Comparison of ENCODE assay signal across 8 cellular contexts in genomic region chr19:34734601-34735103, GRCh38. TPM values are rescaled to one million over a fixed set of nuclear protein-coding genes. Genes with fewer than 3 reads are reported as not detected.
DNase-seq lines count a peak whose midpoint lies in the region; ATAC-seq and TF ChIP-seq lines count a peak whose summit lies in the region.

No MANE protein-coding gene starts in this region.

- H3F3A ChIP-seq in SK-N-SH (replicated peaks; ENCODE audit: insufficient read depth): peaks cover 7% of the 10 kb centered on the region

- intact Hi-C loops in activated CD8-positive, alpha-beta T cell treated with anti-CD3 and anti-CD28 coated beads for 36 hours (cut with micrococcal nuclease): no loop called here

- DNase-seq in SK-N-SH (no peak), NCI-H526 treated with DMSO at 0.1 percent for 48 hours (lab: John Stamatoyannopoulos, UW) (no peak)
- DNase-seq in activated CD8-positive, alpha-beta T cell treated with anti-CD3 and anti-CD28 coated beads for 36 hours: no peak
- DNase-seq in stimulated activated CD4-positive, alpha-beta T cell treated with anti-CD3 and anti-CD28 coated beads, Interleukin-15, amount 100 ng/mL, for 24 hours: no peak

- no peaks in the 10 kb centered on the region for H3K9me2 ChIP-seq in SK-N-SH

- peak overlapping the region; percentile 80 to 82 for H3K4me3 ChIP-seq in SK-N-SH (ENCODE audit: low read depth in 2 of 2, low read length in 1 of 2)
- peak overlapping the region; percentile 85 for H3K4me3 ChIP-seq in iPS-20b (ENCODE audit: low read length)
- peak overlapping the region; percentile 71 to 97 (median 84) for H3K4me3 ChIP-seq in subcutaneous abdominal adipose tissue (ENCODE audit: low read depth in 1 of 5, low read length in 5 of 5)

- no peak for TF ChIP-seq EP300 in SK-N-SH (IDR thresholded peaks at IDR 0.05; ENCODE audit: borderline replicate concordance in 1 of 2, low read depth in 1 of 2, low read length in 1 of 2)

- TF ChIP-seq RAD21 in SK-N-SH (IDR thresholded peaks at IDR 0.05; ENCODE audit: low read length): no peak

- POLR2A ChIA-PET in SK-N-SH (lab: Yijun Ruan, JAX): interaction anchor here (1.2 to 1.7 kb wide), 2 partner anchors 38 to 103 kb away, joined by 3 read pairs; partner anchors contain the start of gene ZNF599
- POLR2A ChIA-PET in activated CD8-positive, alpha-beta T cell treated with anti-CD3 and anti-CD28 coated beads for 36 hours (lab: Charles Lee): interaction anchor here (0.7 to 1.4 kb wide), 3 partner anchors 8 to 229 kb away, joined by 3 read pairs; no protein-coding TSS in a partner anchor

- CTCF ChIA-PET in SK-N-SH (lab: Yijun Ruan, JAX): no interaction called here
- CTCF ChIA-PET in activated CD8-positive, alpha-beta T cell treated with anti-CD3 and anti-CD28 coated beads for 36 hours (lab: Charles Lee): interaction anchor here (0.9 to 1.7 kb wide), 2 partner anchors 11 to 22 kb away, joined by 3 to 4 read pairs; no protein-coding TSS in a partner anchor

- WGBS in SK-N-SH (ENCODE audit: low lambda C conversion rate): 35% methylated on average over 11 of the region's 11 CpGs

- no peak for TF ChIP-seq CTCF in SK-N-SH (IDR thresholded peaks at IDR 0.05)
- no peak for TF ChIP-seq CTCF in activated CD8-positive, alpha-beta T cell treated with anti-CD3 and anti-CD28 coated beads for 36 hours (IDR thresholded peaks at IDR 0.05)

- peak overlapping the region; percentile 81 for H3K4me2 ChIP-seq in SK-N-SH

- ATAC-seq in SK-N-SH treated with all-trans-retinoic acid at 6 μM for 48 hours (no peak), GM19395 (IDR thresholded peaks at IDR 0.05; ENCODE audit: unreplicated experiment) (no peak)
- no peak for ATAC-seq in activated CD8-positive, alpha-beta T cell treated with anti-CD3 and anti-CD28 coated beads for 36 hours

- no peaks in the 10 kb centered on the region for H3K27me3 Mint-ChIP-seq in activated CD8-positive, alpha-beta T cell treated with anti-CD3 and anti-CD28 coated beads for 36 hours

- H4K20me1 ChIP-seq in SK-N-SH (ENCODE audit: insufficient read depth): no peaks in the 10 kb centered on the region

- peak overlapping the region; percentile 92 for H3K27ac Mint-ChIP-seq in activated CD8-positive, alpha-beta T cell treated with anti-CD3 and anti-CD28 coated beads for 36 hours

- peaks cover 32 to 45% of the 10 kb centered on the region in 2 experiments for H3K36me3 ChIP-seq in SK-N-SH (replicated peaks in 1 of 2; ENCODE audit: control insufficient read depth in 1 of 2, insufficient read depth in 2 of 2, low read length in 1 of 2)
- peaks cover 9% of the 10 kb centered on the region; the same call in 1 of the 2 replicates for H3K36me3 ChIP-seq in iPS-20b (ENCODE audit: insufficient read depth, low read depth, low read length)
- H3K36me3 ChIP-seq in subcutaneous abdominal adipose tissue (ENCODE audit: control insufficient read depth in 5 of 5, insufficient read depth in 5 of 5, low read length in 5 of 5): peaks cover 23 to 32% (median 27%) of the 10 kb centered on the region in 5 donors

- H3K9ac ChIP-seq in SK-N-SH (peak overlapping the region; percentile 86), iPS-20b (ENCODE audit: low read depth, low read length) (peak overlapping the region; percentile 90; the same call in 1 of the 2 replicates), subcutaneous abdominal adipose tissue (ENCODE audit: low read length in 5 of 5) (peak overlapping the region; percentile 84 to 98 (median 93))

- peaks cover 15% of the 10 kb centered on the region for H3K9me3 Mint-ChIP-seq in activated CD8-positive, alpha-beta T cell treated with anti-CD3 and anti-CD28 coated beads for 36 hours

- H2AFZ ChIP-seq in SK-N-SH (ENCODE audit: low read depth): peak overlapping the region; percentile 95

- H3K27me3 ChIP-seq in SK-N-SH (ENCODE audit: insufficient read depth) (no peaks in the 10 kb centered on the region), iPS-20b (ENCODE audit: insufficient read depth, low read length) (no peaks in the 10 kb centered on the region), subcutaneous abdominal adipose tissue (ENCODE audit: control insufficient read depth in 5 of 5, insufficient read depth in 4 of 5, low read length in 5 of 5) (no peaks in the 10 kb centered on the region)

- H3K4me1 ChIP-seq in SK-N-SH (ENCODE audit: control insufficient read depth in 1 of 2, insufficient read depth in 2 of 2, low read depth in 1 of 2, low read length in 1 of 2) (peaks cover 0 to 25% of the 10 kb centered on the region in 2 experiments; a peak in 1 of 4 replicates), iPS-20b (ENCODE audit: insufficient read depth, low read length) (no peaks in the 10 kb centered on the region), subcutaneous abdominal adipose tissue (ENCODE audit: control insufficient read depth in 5 of 5, insufficient read depth in 5 of 5, low read length in 5 of 5) (peaks cover 7 to 33% (median 26%) of the 10 kb centered on the region in 5 donors)

- H3K79me2 ChIP-seq in SK-N-SH (ENCODE audit: insufficient read depth): peaks cover 18% of the 10 kb centered on the region; the same call in 1 of the 2 replicates

- peak overlapping the region; percentile 80 for H3K4me3 Mint-ChIP-seq in activated CD8-positive, alpha-beta T cell treated with anti-CD3 and anti-CD28 coated beads for 36 hours

- H3K9me3 ChIP-seq in SK-N-SH (peaks cover 3% of the 10 kb centered on the region; the same call in 1 of the 2 replicates), iPS-20b (ENCODE audit: insufficient read depth, low read depth, low read length) (no peaks in the 10 kb centered on the region), subcutaneous abdominal adipose tissue (ENCODE audit: control insufficient read depth in 5 of 5, low read length in 5 of 5) (peaks cover 0 to 20% (median 15%) of the 10 kb centered on the region in 5 donors)

- peaks cover 26% of the 10 kb centered on the region for H3K4me1 Mint-ChIP-seq in activated CD8-positive, alpha-beta T cell treated with anti-CD3 and anti-CD28 coated beads for 36 hours (ENCODE audit: low read depth)

- peak overlapping the region; percentile 86 to 98 for H3K27ac ChIP-seq in SK-N-SH (ENCODE audit: low read depth in 2 of 2, low read length in 1 of 2)
- H3K27ac ChIP-seq in iPS-20b (ENCODE audit: low read length): no peak overlapping the region
- peak overlapping the region; percentile 98 for H3K27ac ChIP-seq in subcutaneous abdominal adipose tissue (ENCODE audit: low read depth, low read length)

- H3K36me3 Mint-ChIP-seq in activated CD8-positive, alpha-beta T cell treated with anti-CD3 and anti-CD28 coated beads for 36 hours (ENCODE audit: low read depth): peaks cover 38% of the 10 kb centered on the region

TF ChIP-seq in SK-N-SH, 30 proteins besides CTCF, POLR2A, EP300 and RAD21 (continues in another document):
- TF ChIP-seq RXRA (IDR thresholded peaks at IDR 0.05; ENCODE audit: borderline replicate concordance, low read depth): no peak
- no peak for TF ChIP-seq TEAD4 (IDR thresholded peaks at IDR 0.05; ENCODE audit: borderline replicate concordance, insufficient read depth)
- no peak for TF ChIP-seq FOXM1 (IDR thresholded peaks at IDR 0.05; ENCODE audit: low read depth)
- TF ChIP-seq SIN3A (IDR thresholded peaks at IDR 0.05; ENCODE audit: borderline replicate concordance, low read depth, low read length): no peak
- TF ChIP-seq USF2 (IDR thresholded peaks at IDR 0.05; ENCODE audit: borderline replicate concordance, low read depth, low read length): no peak

TF ChIP-seq in SK-N-SH treated with all-trans-retinoic acid at 6 μM for 48 hours, 23 proteins besides CTCF, POLR2A, EP300 and RAD21 (continues in another document):
- no peak for TF ChIP-seq ZNF565 (CRISPR knock-in tag; conservative IDR thresholded peaks at IDR 0.05; ENCODE audit: low read depth)
- TF ChIP-seq, protein P1, sequence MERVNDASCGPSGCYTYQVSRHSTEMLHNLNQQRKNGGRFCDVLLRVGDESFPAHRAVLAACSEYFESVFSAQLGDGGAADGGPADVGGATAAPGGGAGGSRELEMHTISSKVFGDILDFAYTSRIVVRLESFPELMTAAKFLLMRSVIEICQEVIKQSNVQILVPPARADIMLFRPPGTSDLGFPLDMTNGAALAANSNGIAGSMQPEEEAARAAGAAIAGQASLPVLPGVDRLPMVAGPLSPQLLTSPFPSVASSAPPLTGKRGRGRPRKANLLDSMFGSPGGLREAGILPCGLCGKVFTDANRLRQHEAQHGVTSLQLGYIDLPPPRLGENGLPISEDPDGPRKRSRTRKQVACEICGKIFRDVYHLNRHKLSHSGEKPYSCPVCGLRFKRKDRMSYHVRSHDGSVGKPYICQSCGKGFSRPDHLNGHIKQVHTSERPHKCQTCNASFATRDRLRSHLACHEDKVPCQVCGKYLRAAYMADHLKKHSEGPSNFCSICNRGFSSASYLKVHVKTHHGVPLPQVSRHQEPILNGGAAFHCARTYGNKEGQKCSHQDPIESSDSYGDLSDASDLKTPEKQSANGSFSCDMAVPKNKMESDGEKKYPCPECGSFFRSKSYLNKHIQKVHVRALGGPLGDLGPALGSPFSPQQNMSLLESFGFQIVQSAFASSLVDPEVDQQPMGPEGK (CRISPR knock-in tag; IDR thresholded peaks at IDR 0.05; ENCODE audit: borderline replicate concordance): no peak
- TF ChIP-seq PPARA (CRISPR knock-in tag; IDR thresholded peaks at IDR 0.05; ENCODE audit: borderline replicate concordance): no peak
- TF ChIP-seq SNAI2 (CRISPR knock-in tag; IDR thresholded peaks at IDR 0.05): no peak
- TF ChIP-seq CSDC2 (CRISPR knock-in tag; IDR thresholded peaks at IDR 0.05): no peak
- TF ChIP-seq ZNF70 (CRISPR knock-in tag; IDR thresholded peaks at IDR 0.05): no peak
- no peak for TF ChIP-seq OSR1 (CRISPR knock-in tag; IDR thresholded peaks at IDR 0.05)
- TF ChIP-seq ZC3H10 (CRISPR knock-in tag; IDR thresholded peaks at IDR 0.05): no peak
- no peak for TF ChIP-seq TCF4 (CRISPR knock-in tag; IDR thresholded peaks at IDR 0.05; ENCODE audit: borderline replicate concordance)

RNA-seq across cellular contexts. Expression of gene ZNF181, which starts 0.6 kb away (rescaled TPM):
- 7.9 and 8.1 TPM in 2 replicates for polyA plus RNA-seq in SK-N-SH (2012; rRNA removed)
- polyA plus RNA-seq in SK-N-SH (2012; cell fraction: cytosol; rRNA removed): 7.8 and 8.6 TPM in 2 replicates
- 11.2 and 18.2 TPM in 2 replicates for polyA plus RNA-seq in SK-N-SH (2012; cell fraction: nucleus; rRNA removed)
- 1 to 10 TPM; 2.8 to 5.1 TPM for total RNA-seq in activated CD8-positive, alpha-beta T cell treated with anti-CD3 and anti-CD28 coated beads for 36 hours

RNA-seq across cellular contexts. Expression of gene ZNF599, which starts 38.4 kb away (rescaled TPM):
- 17.9 and 18.5 TPM in 2 replicates for polyA plus RNA-seq in SK-N-SH (2012; rRNA removed)
- polyA plus RNA-seq in SK-N-SH (2012; cell fraction: cytosol; rRNA removed): 12.0 and 14.1 TPM in 2 replicates
- 24.9 and 27.0 TPM in 2 replicates for polyA plus RNA-seq in SK-N-SH (2012; cell fraction: nucleus; rRNA removed)
- 1 to 10 TPM; 3.5 to 5.0 TPM for total RNA-seq in activated CD8-positive, alpha-beta T cell treated with anti-CD3 and anti-CD28 coated beads for 36 hours

RNA-seq across cellular contexts. Expression of gene ZNF302, which starts 57.2 kb away (rescaled TPM):
- polyA plus RNA-seq in SK-N-SH (2012; rRNA removed): 14.3 and 17.9 TPM in 2 replicates
- 11.1 and 11.6 TPM in 2 replicates for polyA plus RNA-seq in SK-N-SH (2012; cell fraction: cytosol; rRNA removed)
- 53.3 and 61.2 TPM in 2 replicates for polyA plus RNA-seq in SK-N-SH (2012; cell fraction: nucleus; rRNA removed)
- 10 to 100 TPM; 14.9 to 15.9 TPM for total RNA-seq in activated CD8-positive, alpha-beta T cell treated with anti-CD3 and anti-CD28 coated beads for 36 hours

RNA-seq across cellular contexts. Expression of gene SCGB2B2, which starts 57.7 kb away (rescaled TPM):
- 0.03 TPM in 2 replicates for polyA plus RNA-seq in SK-N-SH (2012; rRNA removed)
- 0.01 TPM in 2 replicates for polyA plus RNA-seq in SK-N-SH (2012; cell fraction: cytosol; rRNA removed)
- polyA plus RNA-seq in SK-N-SH (2012; cell fraction: nucleus; rRNA removed): 0.25 and 0.32 TPM in 2 replicates
- total RNA-seq in activated CD8-positive, alpha-beta T cell treated with anti-CD3 and anti-CD28 coated beads for 36 hours: under 1 TPM; 0.25 to 0.47 TPM
